17 cellular contexts compared by ENCODE assay signal in genomic region chr3:43709022-43709421, GRCh38. TPM values are rescaled to one million over a fixed set of nuclear protein-coding genes. Genes with fewer than 3 reads are reported as not detected.
DNase-seq lines count a peak whose midpoint lies in the region; ATAC-seq and TF ChIP-seq lines count a peak whose summit lies in the region.
"Had no signal": no experiment of that assay in that cellular context is flagged by ENCODE, and none has a peak within 500 bp of the region (broad histone marks: within the 10 kb centered on the region; RNA-seq: fewer than 3 reads in every experiment).

No MANE protein-coding gene starts in this region.

- peak overlapping the region; percentile 43 for H3K9ac ChIP-seq in adipocyte (ENCODE audit: low read length)

- H3K27me3 Mint-ChIP-seq in natural killer cell treated with Interleukin-12 subunit alpha and Interleukin-12 subunit beta and Interleukin-15 and Interleukin-18, amount 100 ng/mL, for 72 hours, result no peaks in the 10 kb centered on the region
- H3K27me3 Mint-ChIP-seq in natural killer cell (ENCODE audit: low read depth in 2 of 2), result no peaks in the 10 kb centered on the region
- no peaks in the 10 kb centered on the region for H3K27me3 Mint-ChIP-seq in immature natural killer cell (ENCODE audit: low read depth in 3 of 3)
- H3K27me3 Mint-ChIP-seq: activated CD8-positive, alpha-beta T cell treated with anti-CD3 and anti-CD28 coated beads for 36 hours; memory B cell; T-cell had no signal

- H3K4me3 Mint-ChIP-seq in natural killer cell treated with Interleukin-12 subunit alpha and Interleukin-12 subunit beta and Interleukin-15 and Interleukin-18, amount 100 ng/mL, for 72 hours, result peak overlapping the region; percentile 3
- no peak overlapping the region for H3K4me3 Mint-ChIP-seq in natural killer cell
- no peak overlapping the region for H3K4me3 Mint-ChIP-seq in immature natural killer cell
- H3K4me3 Mint-ChIP-seq: activated CD8-positive, alpha-beta T cell treated with anti-CD3 and anti-CD28 coated beads for 36 hours; memory B cell; T-cell had no signal

- H3K36me3 Mint-ChIP-seq in natural killer cell treated with Interleukin-12 subunit alpha and Interleukin-12 subunit beta and Interleukin-15 and Interleukin-18, amount 100 ng/mL, for 72 hours, result peaks cover 21% of the 10 kb centered on the region
- H3K36me3 Mint-ChIP-seq in natural killer cell (peaks cover 9% of the 10 kb centered on the region), immature natural killer cell (peaks cover 19 to 34% (median 24%) of the 10 kb centered on the region in 3 donors)

- TF ChIP-seq CTCF in natural killer cell (IDR thresholded peaks at IDR 0.05) (no peak), left lung (IDR thresholded peaks at IDR 0.05) (no peak)

- H3K36me3 ChIP-seq in adipocyte (ENCODE audit: control insufficient read depth, insufficient read depth, low read length, severe bottlenecking) (peaks cover 43% of the 10 kb centered on the region), left lung (peaks cover 0 to 42% of the 10 kb centered on the region in 2 donors)

- intact Hi-C loops in natural killer cell (cut with micrococcal nuclease) (no loop called here), left lung (cut with DNase I) (no loop called here)

- H3K4me1 ChIP-seq in adipocyte (ENCODE audit: control insufficient read depth, insufficient read depth, low read length) (peaks cover 27% of the 10 kb centered on the region), left lung (peaks cover 4 to 26% of the 10 kb centered on the region in 2 donors)
- H3K4me1 ChIP-seq: prostate gland had no signal

- H3K9me3 ChIP-seq in adipocyte (ENCODE audit: control insufficient read depth, low read length), result no peaks in the 10 kb centered on the region
- no peaks in the 10 kb centered on the region for H3K9me3 ChIP-seq in left lung
- H3K9me3 ChIP-seq: heart left ventricle, prostate gland had no signal

- peaks cover 18 to 19% of the 10 kb centered on the region in 2 donors for H3K4me1 Mint-ChIP-seq in natural killer cell treated with Interleukin-12 subunit alpha and Interleukin-12 subunit beta and Interleukin-15 and Interleukin-18, amount 100 ng/mL, for 72 hours (ENCODE audit: low read depth in 2 of 2)
- H3K4me1 Mint-ChIP-seq in natural killer cell (peaks cover 0 to 6% of the 10 kb centered on the region in 2 donors), immature natural killer cell (no peaks in the 10 kb centered on the region)

- peak; percentile 73 to 87 for ATAC-seq in natural killer cell treated with Interleukin-12 subunit alpha and Interleukin-12 subunit beta and Interleukin-15 and Interleukin-18, amount 100 ng/mL, for 72 hours
- no peak for ATAC-seq in natural killer cell
- ATAC-seq in left lung, result peak; percentile 65
- ATAC-seq in HG02870 (IDR thresholded peaks at IDR 0.05; ENCODE audit: unreplicated experiment), result no peak
- ATAC-seq in HG02623 (IDR thresholded peaks at IDR 0.05; ENCODE audit: unreplicated experiment), result no peak
- ATAC-seq: activated CD8-positive, alpha-beta T cell treated with anti-CD3 and anti-CD28 coated beads for 36 hours; T-cell had no signal

- H3K27ac ChIP-seq in left lung, result peak overlapping the region in 1 of 2 donors; percentile 54
- H3K27ac ChIP-seq: heart left ventricle, prostate gland had no signal

- DNase-seq in natural killer cell treated with Interleukin-12 subunit alpha and Interleukin-12 subunit beta and Interleukin-15 and Interleukin-18, amount 100 ng/mL, for 72 hours (ENCODE audit: low spot score), result no peak
- DNase-seq in natural killer cell (no peak), adipocyte (ENCODE audit: low read depth) (peak; percentile 92), left lung (no peak), immature natural killer cell (no peak), NCI-H1694 (lab: John Stamatoyannopoulos, UW) (no peak)
- DNase-seq: activated CD8-positive, alpha-beta T cell treated with anti-CD3 and anti-CD28 coated beads for 36 hours; activated naive CD4-positive, alpha-beta T cell treated with Interleukin-2 at 50 U/mL for 16 hours; cortex of kidney; heart left ventricle; NCI-H1417 treated with DMSO at 0.1 percent for 48 hours; NCI-H69; T-cell had no signal

- H3K27ac Mint-ChIP-seq in natural killer cell treated with Interleukin-12 subunit alpha and Interleukin-12 subunit beta and Interleukin-15 and Interleukin-18, amount 100 ng/mL, for 72 hours, result peak overlapping the region; percentile 44 to 96
- H3K27ac Mint-ChIP-seq in natural killer cell (no peak overlapping the region), immature natural killer cell (no peak overlapping the region)
- H3K27ac Mint-ChIP-seq: activated CD8-positive, alpha-beta T cell treated with anti-CD3 and anti-CD28 coated beads for 36 hours; memory B cell; T-cell had no signal

- H3K4me3 ChIP-seq in adipocyte (ENCODE audit: low read length) (peak overlapping the region; percentile 28), left lung (no peak overlapping the region)
- H3K4me3 ChIP-seq: heart left ventricle, prostate gland had no signal

- no peaks in the 10 kb centered on the region for H3K27me3 ChIP-seq in adipocyte (replicated peaks; ENCODE audit: control insufficient read depth, insufficient read depth, low read length)
- no peaks in the 10 kb centered on the region for H3K27me3 ChIP-seq in left lung
- H3K27me3 ChIP-seq: heart left ventricle had no signal

- H3K9me3 Mint-ChIP-seq in natural killer cell treated with Interleukin-12 subunit alpha and Interleukin-12 subunit beta and Interleukin-15 and Interleukin-18, amount 100 ng/mL, for 72 hours, result no peaks in the 10 kb centered on the region
- H3K9me3 Mint-ChIP-seq in natural killer cell (no peaks in the 10 kb centered on the region), immature natural killer cell (no peaks in the 10 kb centered on the region)
- H3K9me3 Mint-ChIP-seq: activated CD8-positive, alpha-beta T cell treated with anti-CD3 and anti-CD28 coated beads for 36 hours; memory B cell; T-cell had no signal

RNA-seq across cellular contexts. Expression of gene ABHD5, which starts 18.3 kb away (rescaled TPM):
- total RNA-seq in natural killer cell treated with Interleukin-12 subunit alpha and Interleukin-12 subunit beta and Interleukin-15 and Interleukin-18, amount 100 ng/mL, for 72 hours, result 10 to 100 TPM; 28.6 to 48.5 TPM
- total RNA-seq in natural killer cell (10 to 100 TPM; 14.1 to 58.6 (median 16.6) TPM), left lung (10 to 100 TPM; 31.9 to 41.0 TPM)
- polyA plus RNA-seq in immature natural killer cell, result 10 to 100 TPM in 2 of 3 donors, 1 to 10 TPM in 1; 5.5 to 18.6 (median 10.0) TPM

Comparison
In these comparisons a context has a peak if more than half of its experiments do, and no peak if none do; other contexts are left out.
1. ATAC-seq: peak in natural killer cell treated with Interleukin-12 subunit alpha and Interleukin-12 subunit beta and Interleukin-15 and Interleukin-18, amount 100 ng/mL, for 72 hours (2 of 2) and left lung (single experiment); none in natural killer cell (0 of 3), HG02870 (single experiment) and HG02623 (single experiment).
2. H3K27ac Mint-ChIP-seq: peak in natural killer cell treated with Interleukin-12 subunit alpha and Interleukin-12 subunit beta and Interleukin-15 and Interleukin-18, amount 100 ng/mL, for 72 hours (2 of 2); none in natural killer cell (0 of 2) and immature natural killer cell (0 of 6).